8 cellular contexts compared by ENCODE assay signal in the genomic region with DNA sequence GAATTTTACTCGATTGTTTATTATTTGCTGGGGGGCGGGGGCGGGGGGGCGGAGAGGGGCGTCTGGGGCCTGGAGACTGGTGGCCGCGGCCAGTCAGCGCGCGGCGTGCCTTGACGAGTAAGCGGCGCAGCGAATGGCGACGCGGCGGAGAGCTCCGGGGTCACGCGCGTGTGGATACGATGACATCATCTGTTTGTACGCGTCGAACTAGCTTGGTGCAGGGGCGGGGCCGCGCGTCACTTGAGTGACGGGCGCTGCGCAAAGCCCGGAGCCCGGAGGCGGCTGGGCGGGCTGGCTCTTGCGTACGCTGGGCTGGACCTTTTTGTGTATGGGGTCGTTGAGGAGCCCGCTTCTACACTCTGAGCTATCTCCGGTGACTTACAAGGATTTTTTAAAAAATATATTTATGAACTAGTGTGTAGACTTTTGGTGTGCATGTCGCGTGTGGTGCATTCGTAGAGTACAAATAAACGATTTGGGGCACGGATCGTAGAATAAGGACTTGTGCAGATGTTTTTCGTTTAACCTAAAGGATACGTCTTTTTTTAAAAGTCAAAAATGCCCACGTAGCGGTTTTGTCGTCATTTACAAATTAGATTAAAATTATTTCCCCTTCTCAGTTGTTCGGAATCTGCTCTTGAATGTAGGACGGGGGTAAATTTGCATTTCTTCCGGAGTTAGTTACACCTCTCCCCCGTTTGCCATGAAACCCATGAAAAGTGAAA. TPM values are rescaled to one million over a fixed set of nuclear protein-coding genes. Genes with fewer than 3 reads are reported as not detected.
DNase-seq lines count a peak whose midpoint lies in the region; ATAC-seq and TF ChIP-seq lines count a peak whose summit lies in the region.

No MANE protein-coding gene starts in this region.

- H3K4me1 Mint-ChIP-seq in activated CD4-positive, alpha-beta memory T cell treated with anti-CD3 and anti-CD28 coated beads for 36 hours (ENCODE audit: low read depth) = peaks cover 25% of the 10 kb centered on the region

- H3K27me3 Mint-ChIP-seq in activated CD4-positive, alpha-beta memory T cell treated with anti-CD3 and anti-CD28 coated beads for 36 hours = no peaks in the 10 kb centered on the region

- peak overlapping the region; percentile 96 for H3K27ac Mint-ChIP-seq in activated CD4-positive, alpha-beta memory T cell treated with anti-CD3 and anti-CD28 coated beads for 36 hours

- H3K4me1 ChIP-seq in liver (ENCODE audit: control insufficient read depth in 4 of 4, insufficient read depth in 4 of 4, low read length in 3 of 4) = peaks cover 2 to 41% (median 23%) of the 10 kb centered on the region in 4 donors

- POLR2A ChIA-PET in BJ (lab: Charles Lee) = interaction anchor here (0.7 kb wide), 1 partner anchor 537 kb away, joined by 3 read pairs; the partner anchor contains the start of gene CEP57L1
- POLR2A ChIA-PET in activated CD4-positive, alpha-beta memory T cell treated with anti-CD3 and anti-CD28 coated beads for 36 hours (lab: Charles Lee) = interaction anchor here (0.6 to 2.8 kb wide), 11 partner anchors 18 to 537 kb away, joined by 3 to 9 read pairs (median 4); partner anchors contain the start of genes ARMC2, CEP57L1 and SNX3

- intact Hi-C loops in activated CD4-positive, alpha-beta memory T cell treated with anti-CD3 and anti-CD28 coated beads for 36 hours (cut with micrococcal nuclease) = loop anchor here (1.0 to 5.0 kb wide), 7 partner anchors 224 to 824 kb away; partner anchors contain the start of genes ARMC2, CD164, CEP57L1 and SNX3

- H3K4me3 ChIP-seq in BJ (ENCODE audit: low read depth, low read length) = peak overlapping the region; percentile 89
- H3K4me3 ChIP-seq in liver (ENCODE audit: low read depth in 1 of 3, low read length in 3 of 3) = peak overlapping the region; percentile 82 to 98 (median 83)

- H3K27ac ChIP-seq in liver (ENCODE audit: low read depth in 1 of 2, low read length in 2 of 2) = peak overlapping the region; percentile 99 to 100

- peak overlapping the region; percentile 93 for H3K4me3 Mint-ChIP-seq in activated CD4-positive, alpha-beta memory T cell treated with anti-CD3 and anti-CD28 coated beads for 36 hours

- TF ChIP-seq CTCF in BJ (IDR thresholded peaks at IDR 0.05; ENCODE audit: insufficient read depth, low read depth, low read length) = no peak
- TF ChIP-seq CTCF in liver (IDR thresholded peaks at IDR 0.05; ENCODE audit: low read depth, low read length, missing input control) = no peak

- peak in 1 of 2 donors; percentile 40 for TF ChIP-seq RAD21 in liver (IDR thresholded peaks at IDR 0.05)

- no peaks in the 10 kb centered on the region for H3K9me3 Mint-ChIP-seq in activated CD4-positive, alpha-beta memory T cell treated with anti-CD3 and anti-CD28 coated beads for 36 hours

- under 1% methylated on average over 58 of the region's 58 CpGs for WGBS in liver

- peaks cover 13% of the 10 kb centered on the region for H3K36me3 Mint-ChIP-seq in activated CD4-positive, alpha-beta memory T cell treated with anti-CD3 and anti-CD28 coated beads for 36 hours

- H3K9me3 ChIP-seq in liver (ENCODE audit: control insufficient read depth in 4 of 4, low read length in 3 of 4) = no peaks in the 10 kb centered on the region

- peak; percentile 47 for ATAC-seq in GM19438 (IDR thresholded peaks at IDR 0.05; ENCODE audit: low read depth, unreplicated experiment)
- ATAC-seq in HG03565 (IDR thresholded peaks at IDR 0.05; ENCODE audit: unreplicated experiment) = peak; percentile 62

- H3K27me3 ChIP-seq in BJ (ENCODE audit: control insufficient read depth, insufficient read depth, low read length) (peaks cover 1% of the 10 kb centered on the region; the same call in 1 of the 2 replicates), liver (ENCODE audit: control insufficient read depth in 4 of 4, insufficient read depth in 4 of 4, low read length in 3 of 4) (no peaks in the 10 kb centered on the region)

- CTCF ChIA-PET in BJ (lab: Yijun Ruan, JAX) = interaction anchor here (0.6 to 6.6 kb wide), 9 partner anchors 13 to 517 kb away, joined by 3 to 28 read pairs (median 3); no protein-coding TSS in a partner anchor
- CTCF ChIA-PET in activated CD4-positive, alpha-beta memory T cell treated with anti-CD3 and anti-CD28 coated beads for 36 hours (lab: Charles Lee) = interaction anchor here (0.6 to 3.0 kb wide), 6 partner anchors 9 to 514 kb away, joined by 4 to 13 read pairs (median 5); partner anchors contain the start of gene ARMC2

- H3K36me3 ChIP-seq in BJ (ENCODE audit: control insufficient read depth, insufficient read depth, low read length) (no peaks in the 10 kb centered on the region), liver (ENCODE audit: control insufficient read depth in 4 of 4, insufficient read depth in 3 of 4, low read depth in 1 of 4, low read length in 3 of 4) (no peaks in the 10 kb centered on the region)

- DNase-seq in BJ (ENCODE audit: low read depth) (peak; percentile 87), NCI-H774 (lab: John Stamatoyannopoulos, UW) (peak; percentile 100), dermis microvascular lymphatic vessel endothelial cell (ENCODE audit: low read depth in 2 of 2) (peak; percentile 98 to 100)
- peak; percentile 97 for DNase-seq in activated CD4-positive, alpha-beta memory T cell treated with anti-CD3 and anti-CD28 coated beads for 36 hours
- DNase-seq in stimulated activated CD4-positive, alpha-beta T cell treated with anti-CD3 and anti-CD28 coated beads, Interleukin-2, amount 100 ng/mL, for 48 hours = peak; percentile 88 to 89

- H3K9ac ChIP-seq in liver (ENCODE audit: low read depth in 1 of 2, low read length in 2 of 2) = peak overlapping the region; percentile 89 to 100

TF ChIP-seq in liver, 16 proteins besides CTCF, POLR2A, EP300 and RAD21 (continues in another document):
- TF ChIP-seq SP1 (IDR thresholded peaks at IDR 0.05) (peak; percentile 71), HNF4G (IDR thresholded peaks at IDR 0.05) (no peak), FOXA1 (IDR thresholded peaks at IDR 0.05) (no peak), GABPA (IDR thresholded peaks at IDR 0.05 in 1 of 2, conservative IDR thresholded peaks at IDR 0.05 in 1 of 2) (no peak), FOXA2 (IDR thresholded peaks at IDR 0.05) (no peak), REST (IDR thresholded peaks at IDR 0.05) (no peak), YY1 (IDR thresholded peaks at IDR 0.05) (peak; percentile 75), NR2F2 (IDR thresholded peaks at IDR 0.05) (no peak), RXRA (IDR thresholded peaks at IDR 0.05) (peak in 1 of 2 donors; percentile 18), EGR1 (IDR thresholded peaks at IDR 0.05; ENCODE audit: low read depth in 2 of 2) (peak in 1 of 2 donors; percentile 32), JUND (IDR thresholded peaks at IDR 0.05) (peak in 1 of 2 donors; percentile 70), ATF3 (IDR thresholded peaks at IDR 0.05) (no peak)
- TF ChIP-seq, protein P1, sequence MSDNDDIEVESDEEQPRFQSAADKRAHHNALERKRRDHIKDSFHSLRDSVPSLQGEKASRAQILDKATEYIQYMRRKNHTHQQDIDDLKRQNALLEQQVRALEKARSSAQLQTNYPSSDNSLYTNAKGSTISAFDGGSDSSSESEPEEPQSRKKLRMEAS (IDR thresholded peaks at IDR 0.05) = no peak
- TF ChIP-seq, protein P2, sequence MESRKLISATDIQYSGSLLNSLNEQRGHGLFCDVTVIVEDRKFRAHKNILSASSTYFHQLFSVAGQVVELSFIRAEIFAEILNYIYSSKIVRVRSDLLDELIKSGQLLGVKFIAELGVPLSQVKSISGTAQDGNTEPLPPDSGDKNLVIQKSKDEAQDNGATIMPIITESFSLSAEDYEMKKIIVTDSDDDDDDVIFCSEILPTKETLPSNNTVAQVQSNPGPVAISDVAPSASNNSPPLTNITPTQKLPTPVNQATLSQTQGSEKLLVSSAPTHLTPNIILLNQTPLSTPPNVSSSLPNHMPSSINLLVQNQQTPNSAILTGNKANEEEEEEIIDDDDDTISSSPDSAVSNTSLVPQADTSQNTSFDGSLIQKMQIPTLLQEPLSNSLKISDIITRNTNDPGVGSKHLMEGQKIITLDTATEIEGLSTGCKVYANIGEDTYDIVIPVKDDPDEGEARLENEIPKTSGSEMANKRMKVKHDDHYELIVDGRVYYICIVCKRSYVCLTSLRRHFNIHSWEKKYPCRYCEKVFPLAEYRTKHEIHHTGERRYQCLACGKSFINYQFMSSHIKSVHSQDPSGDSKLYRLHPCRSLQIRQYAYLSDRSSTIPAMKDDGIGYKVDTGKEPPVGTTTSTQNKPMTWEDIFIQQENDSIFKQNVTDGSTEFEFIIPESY (IDR thresholded peaks at IDR 0.05) = no peak

RNA-seq across cellular contexts. Expression of gene FOXO3, which starts 2.2 kb away (rescaled TPM):
- polyA plus RNA-seq in BJ (2011; rRNA removed) (20.3 and 25.4 TPM in 2 replicates), liver (10 to 100 TPM in 1 of 2 donors, 1 to 10 TPM in 1; 6.0 to 12.8 TPM)
- polyA minus RNA-seq in BJ (2011; rRNA and poly(A)+ RNA removed) = 71.0 and 111 TPM in 2 replicates
- total RNA-seq in activated CD4-positive, alpha-beta memory T cell treated with anti-CD3 and anti-CD28 coated beads for 36 hours = 1 to 10 TPM; 5.4 to 6.5 TPM
- total RNA-seq in dermis microvascular lymphatic vessel endothelial cell (10.7 and 15.8 TPM in 2 replicates), liver (10 to 100 TPM; 21.7 to 72.2 TPM)

Comparison
In these comparisons a context has a peak if more than half of its experiments do, and no peak if none do; other contexts are left out.
1. Peak in every context shown above with its lines: DNase-seq, ATAC-seq, H3K4me3 ChIP-seq and H3K27ac ChIP-seq.